In genomic region chr2:2098458-2099167, GRCh38 we compare ENCODE assay signal across 26 cellular contexts.
"Had no signal": no experiment of that assay in that cellular context is flagged by ENCODE, and none has a peak within 500 bp of the region (broad histone marks: within the 10 kb centered on the region; RNA-seq: fewer than 3 reads in every experiment).

No MANE protein-coding gene starts in this region.

- H3K9me3 ChIP-seq: Peyer's patch, SJCRH30, SK-N-SH had no signal

- H3K27me3 ChIP-seq: Peyer's patch, SJCRH30 had no signal

- H3K36me3 ChIP-seq: Peyer's patch, SJCRH30, WERI-Rb-1 had no signal

- H3K9ac ChIP-seq: SK-N-SH had no signal

- DNase-seq: activated CD4-positive, alpha-beta memory T cell treated with anti-CD3 and anti-CD28 coated beads, Interleukin-2, amount 10 ng/mL, durations not matched to agents 7 days and 5 days; activated CD4-positive, alpha-beta T cell treated with anti-CD3 and anti-CD28 coated beads for 36 hours; activated CD4-positive, alpha-beta T cell treated with anti-CD3 and anti-CD28 coated beads, Interleukin-2, amount 50 U/mL, for 1 hour; activated gamma-delta T cell; activated naive CD4-positive, alpha-beta T cell treated with anti-CD3 and anti-CD28 coated beads for 36 hours; activated T-cell treated with anti-CD3 and anti-CD28 coated beads for 4 hours; activated T-cell treated with anti-CD3 and anti-CD28 coated beads, Interleukin-2, amount 50 U/mL, for 48 hours; anterior cingulate cortex; central memory CD4-positive, alpha-beta T cell; KG1; NCI-H1048; NCI-H1417; NCI-H1930; NCI-H2171; NCI-H2227 treated with DMSO at 0.1 percent for 48 hours; NCI-H446 treated with DMSO at 0.1 percent for 48 hours; NK-92 treated with Interleukin-12 subunit alpha and Interleukin-12 subunit beta, amount 100 ng/mL, for 24 hours; Peyer's patch; Right ventricle myocardium superior; SJCRH30; SK-N-SH; T-helper 1 cell; WERI-Rb-1 had no signal

- H3K4me1 ChIP-seq: Peyer's patch, SJCRH30 had no signal

- H3K27ac ChIP-seq: Peyer's patch, RWPE1, SJCRH30, WERI-Rb-1 had no signal

- ATAC-seq: activated CD4-positive, alpha-beta T cell treated with anti-CD3 and anti-CD28 coated beads for 36 hours; activated T-helper 17 cell treated with anti-CD3 and anti-CD28 coated beads, Interleukin-2, amount 50 U/mL, for 72 hours had no signal

- H3K4me3 ChIP-seq: Peyer's patch, SJCRH30 had no signal

- FAIRE-seq: bronchial epithelial cell had no signal

- H3K4me2 ChIP-seq: SK-N-SH had no signal
